12 cellular contexts compared by ENCODE assay signal in genomic region chr3:115960799-115961198, GRCh38.
DNase-seq lines count a peak whose midpoint lies in the region; ATAC-seq and TF ChIP-seq lines count a peak whose summit lies in the region.
"Had no signal": no experiment of that assay in that cellular context is flagged by ENCODE, and none has a peak within 500 bp of the region (broad histone marks: within the 10 kb centered on the region; RNA-seq: fewer than 3 reads in every experiment).

No MANE protein-coding gene starts in this region.

- no peaks in the 10 kb centered on the region for H3F3A ChIP-seq in GM23248 (ENCODE audit: insufficient read depth)

- no peak overlapping the region for H3K4me3 ChIP-seq in GM23248
- peak overlapping the region; percentile 30 for H3K4me3 ChIP-seq in OCI-LY3 (ENCODE audit: low read length)

- 19 to 20% methylated on average over 5 of the region's 5 CpGs for WGBS in GM23248 (ENCODE audit: low coverage in 1 of 2, low lambda C conversion rate in 2 of 2, missing lambda C conversion rate in 2 of 2), 2 experiments

- no peaks in the 10 kb centered on the region for H3K9me2 ChIP-seq in GM23248 (ENCODE audit: insufficient read depth)

- ATAC-seq in GM18505 (IDR thresholded peaks at IDR 0.05; ENCODE audit: unreplicated experiment) (peak; percentile 81), GM19324 (IDR thresholded peaks at IDR 0.05; ENCODE audit: low FRiP score, unreplicated experiment) (no peak)

- TF ChIP-seq POLR2A in GM18505 (IDR thresholded peaks at IDR 0.05; ENCODE audit: borderline replicate concordance, extremely low read depth, insufficient read depth, insufficient read length), result no peak

- DNase-seq in GM23248 (peak; percentile 4), myocyte (ENCODE audit: low read depth) (peak; percentile 18), NCI-H1417 treated with DMSO at 0.1 percent for 48 hours (lab: John Stamatoyannopoulos, UW) (no peak), activated gamma-delta T cell treated with Interleukin-2 at 50 U/mL for 16 hours (no peak), medulla oblongata (ENCODE audit: extremely low spot score) (no peak)
- DNase-seq: IMR-90; NK-92 treated with Interleukin-12 subunit alpha and Interleukin-12 subunit beta, amount 100 ng/mL, for 24 hours; small intestine had no signal

- H3K9me3 ChIP-seq in GM23248 (ENCODE audit: low read depth) (no peaks in the 10 kb centered on the region), OCI-LY3 (ENCODE audit: insufficient read depth, low read length) (no peaks in the 10 kb centered on the region)

- H3K27me3 ChIP-seq in GM23248 (replicated peaks; ENCODE audit: insufficient read depth) (no peaks in the 10 kb centered on the region), OCI-LY3 (ENCODE audit: low read depth, low read length) (peaks cover 31% of the 10 kb centered on the region)
- H3K27me3 ChIP-seq: foreskin keratinocyte had no signal

- H3K36me3 ChIP-seq in GM23248 (ENCODE audit: low read depth) (no peaks in the 10 kb centered on the region), OCI-LY3 (replicated peaks; ENCODE audit: low read depth, low read length) (no peaks in the 10 kb centered on the region)

- in situ Hi-C loops in GM23248 (cut with MboI), result no loop called here

- H3K27ac ChIP-seq in GM23248 (no peak overlapping the region), OCI-LY3 (ENCODE audit: low read length) (no peak overlapping the region)
- H3K27ac ChIP-seq: foreskin keratinocyte had no signal

- H4K20me1 ChIP-seq in GM23248 (ENCODE audit: insufficient read depth) (no peaks in the 10 kb centered on the region), OCI-LY3 (ENCODE audit: insufficient read depth, low read length) (no peaks in the 10 kb centered on the region)

- no peak for TF ChIP-seq CTCF in OCI-LY3 (IDR thresholded peaks at IDR 0.05; ENCODE audit: low read depth, low read length)

- peak overlapping the region; percentile 13; the same call in 1 of the 2 replicates for H2AFZ ChIP-seq in GM23248
- H2AFZ ChIP-seq in OCI-LY3 (ENCODE audit: low read depth, low read length), result no peak overlapping the region

- H3K9ac ChIP-seq in GM23248, result no peak overlapping the region
- no peak overlapping the region for H3K9ac ChIP-seq in OCI-LY3 (ENCODE audit: low read length)

- H3K79me2 ChIP-seq in GM23248 (ENCODE audit: insufficient read depth), result no peaks in the 10 kb centered on the region
- no peaks in the 10 kb centered on the region for H3K79me2 ChIP-seq in OCI-LY3 (ENCODE audit: low read length)

- H3K4me2 ChIP-seq in GM23248 (ENCODE audit: unreplicated experiment), result no peak overlapping the region
- H3K4me2 ChIP-seq in OCI-LY3 (ENCODE audit: low read length), result peak overlapping the region; percentile 54

- peaks cover 8% of the 10 kb centered on the region; the same call in 1 of the 2 replicates for H3K4me1 ChIP-seq in GM23248 (ENCODE audit: insufficient read depth)
- H3K4me1 ChIP-seq in OCI-LY3 (ENCODE audit: low read length), result peaks cover 17% of the 10 kb centered on the region
- H3K4me1 ChIP-seq: foreskin keratinocyte had no signal

Comparison
In these comparisons a context has a peak if more than half of its experiments do, and no peak if none do; other contexts are left out.
1. DNase-seq: peak in GM23248 (single experiment) and myocyte (single experiment); none in NCI-H1417 treated with DMSO at 0.1 percent for 48 hours (single experiment), activated gamma-delta T cell treated with Interleukin-2 at 50 U/mL for 16 hours (single experiment) and medulla oblongata (single experiment).